Comparison of ENCODE assay signal across 8 cellular contexts in the genomic region with DNA sequence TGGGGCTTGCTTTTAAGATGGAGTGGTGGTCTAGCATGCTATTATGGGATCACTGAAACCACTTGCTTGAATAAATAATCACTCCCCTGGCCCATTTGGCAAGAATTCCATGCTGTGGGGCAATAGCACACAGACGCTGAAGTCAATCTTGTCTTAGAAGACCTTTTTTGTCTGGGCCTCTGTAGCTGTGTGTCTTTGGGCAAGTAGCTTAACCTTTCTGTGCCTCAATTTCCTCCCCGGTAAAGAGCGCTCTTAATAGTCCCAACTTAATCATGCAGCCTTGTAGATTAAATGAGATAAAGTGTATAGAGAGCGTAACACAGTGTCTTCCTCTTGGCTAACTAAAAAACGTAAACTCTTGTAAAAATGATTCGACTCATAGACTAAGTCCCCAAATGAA.
"Had no signal": no experiment of that assay in that cellular context is flagged by ENCODE, and none has a peak within 500 bp of the region (broad histone marks: within the 10 kb centered on the region; RNA-seq: fewer than 3 reads in every experiment).

No MANE protein-coding gene starts in this region.

- H3K4me2 ChIP-seq: KMS-11 had no signal

- H3K4me3 Mint-ChIP-seq: IgD-negative memory B cell had no signal

- FAIRE-seq: HepG2, HTR-8/SVneo had no signal

- H3K9ac ChIP-seq: KMS-11 had no signal

- DNase-seq: IMR-90, KBM-7, KG1 had no signal

- H3K27ac ChIP-seq: HL-60, KMS-11 had no signal

- H3K27ac Mint-ChIP-seq: IgD-negative memory B cell had no signal

- H3K36me3 Mint-ChIP-seq: IgD-negative memory B cell had no signal

- H3K4me1 Mint-ChIP-seq: IgD-negative memory B cell had no signal

- ATAC-seq: HepG2 had no signal
